9 cellular contexts compared by ENCODE assay signal in genomic region chr17:17724991-17725852, GRCh38. TPM values are rescaled to one million over a fixed set of nuclear protein-coding genes. Genes with fewer than 3 reads are reported as not detected.
DNase-seq lines count a peak whose midpoint lies in the region; ATAC-seq, FAIRE-seq and TF ChIP-seq lines count a peak whose summit lies in the region.
"Had no signal": no experiment of that assay in that cellular context is flagged by ENCODE, and none has a peak within 500 bp of the region (broad histone marks: within the 10 kb centered on the region; RNA-seq: fewer than 3 reads in every experiment).

No MANE protein-coding gene starts in this region.

- DNase-seq in activated naive CD4-positive, alpha-beta T cell treated with anti-CD3 and anti-CD28 coated beads for 36 hours: no peak
- DNase-seq in activated naive CD4-positive, alpha-beta T cell treated with Interleukin-2 at 50 U/mL for 16 hours: no peak
- no peak for DNase-seq in astrocyte (ENCODE audit: low read depth)
- no peak for DNase-seq in left lobe of liver (ENCODE audit: low spot score)
- DNase-seq in tibial artery: no peak
- DNase-seq in cerebellum (ENCODE audit: low spot score): no peak
- DNase-seq in putamen (ENCODE audit: low spot score): no peak
- DNase-seq in lower leg skin (ENCODE audit: low spot score in 2 of 2): no peak
- DNase-seq: DND-41 had no signal

- CTCF ChIA-PET in activated naive CD4-positive, alpha-beta T cell treated with anti-CD3 and anti-CD28 coated beads for 36 hours (lab: Charles Lee): interaction anchor here (0.5 to 1.2 kb wide), 2 partner anchors 15 to 75 kb away, joined by 4 read pairs; no protein-coding TSS in a partner anchor

- H4K20me1 ChIP-seq in astrocyte (ENCODE audit: insufficient read depth, low read length): peaks cover 83% of the 10 kb centered on the region

- H3K27me3 Mint-ChIP-seq in activated naive CD4-positive, alpha-beta T cell treated with anti-CD3 and anti-CD28 coated beads for 36 hours (ENCODE audit: low read depth): peaks cover 21% of the 10 kb centered on the region
- H3K27me3 Mint-ChIP-seq in astrocyte (ENCODE audit: low read depth, unreplicated experiment): no peaks in the 10 kb centered on the region

- H3K27ac ChIP-seq in astrocyte (ENCODE audit: low read depth, low read length): no peak overlapping the region
- H3K27ac ChIP-seq in tibial artery: peak overlapping the region in 1 of 2 donors; percentile 43

- intact Hi-C loops in activated naive CD4-positive, alpha-beta T cell treated with anti-CD3 and anti-CD28 coated beads for 36 hours (cut with micrococcal nuclease): loop anchor here (2.0 kb wide), 2 partner anchors 28 to 42 kb away; no protein-coding TSS in a partner anchor
- intact Hi-C loops in tibial artery (cut with DNase I; ENCODE audit: low total_unique reads) (loop anchor here (5.0 kb wide), 1 partner anchor 38 kb away; no protein-coding TSS in a partner anchor), lower leg skin (cut with DNase I; ENCODE audit: low total_unique reads) (loop anchor here (5.0 kb wide), 1 partner anchor 43 kb away; the partner anchor contains the start of gene RAI1)

- H3K4me1 Mint-ChIP-seq in activated naive CD4-positive, alpha-beta T cell treated with anti-CD3 and anti-CD28 coated beads for 36 hours (ENCODE audit: low read depth): peaks cover 37% of the 10 kb centered on the region
- peaks cover 38% of the 10 kb centered on the region for H3K4me1 Mint-ChIP-seq in astrocyte (ENCODE audit: low read depth, unreplicated experiment)

- TF ChIP-seq POLR2A in lower leg skin (IDR thresholded peaks at IDR 0.05): no peak

- H3K36me3 ChIP-seq in astrocyte (ENCODE audit: insufficient read depth, low read length) (no peaks in the 10 kb centered on the region), tibial artery (no peaks in the 10 kb centered on the region)

- WGBS in lower leg skin, 2 donors: 55 to 59% methylated on average over 36 to 37 of the region's 37 CpGs

- peak overlapping the region; percentile 7 for H2AFZ ChIP-seq in astrocyte (ENCODE audit: low read depth, low read length)

- no peak overlapping the region for H3K27ac Mint-ChIP-seq in activated naive CD4-positive, alpha-beta T cell treated with anti-CD3 and anti-CD28 coated beads for 36 hours
- peak overlapping the region; percentile 96 for H3K27ac Mint-ChIP-seq in astrocyte (ENCODE audit: unreplicated experiment)

- H3K4me1 ChIP-seq in astrocyte (ENCODE audit: insufficient read depth, low read length) (peaks cover 48% of the 10 kb centered on the region), tibial artery (peaks cover 0 to 41% (median 28%) of the 10 kb centered on the region in 4 donors)

- peak overlapping the region; percentile 98 for H3K4me2 ChIP-seq in astrocyte (ENCODE audit: low read length)

- peak overlapping the region; percentile 63 for H3K4me3 ChIP-seq in astrocyte (ENCODE audit: insufficient read depth, low read depth, low read length)
- peak overlapping the region; percentile 56 to 68 for H3K4me3 ChIP-seq in tibial artery
- H3K4me3 ChIP-seq in lower leg skin (ENCODE audit: low read depth, poor library complexity, severe bottlenecking): no peak overlapping the region

- H3K9me3 ChIP-seq in astrocyte (ENCODE audit: insufficient read depth, low read depth, low read length): no peaks in the 10 kb centered on the region
- no peaks in the 10 kb centered on the region for H3K9me3 ChIP-seq in tibial artery

- no peaks in the 10 kb centered on the region for H3K36me3 Mint-ChIP-seq in activated naive CD4-positive, alpha-beta T cell treated with anti-CD3 and anti-CD28 coated beads for 36 hours (ENCODE audit: low read depth)
- peaks cover 7% of the 10 kb centered on the region for H3K36me3 Mint-ChIP-seq in astrocyte (ENCODE audit: low read depth, unreplicated experiment)

- H3K4me3 Mint-ChIP-seq in activated naive CD4-positive, alpha-beta T cell treated with anti-CD3 and anti-CD28 coated beads for 36 hours: peak overlapping the region; percentile 54
- H3K4me3 Mint-ChIP-seq in astrocyte (ENCODE audit: unreplicated experiment): peak overlapping the region; percentile 95

- TF ChIP-seq CTCF in astrocyte (IDR thresholded peaks at IDR 0.05; ENCODE audit: insufficient read depth, low read depth, low read length) (no peak), tibial artery (IDR thresholded peaks at IDR 0.05) (no peak), lower leg skin (IDR thresholded peaks at IDR 0.05) (no peak)

- peak overlapping the region; percentile 77 for H3K9ac ChIP-seq in astrocyte (ENCODE audit: low read length)

- no peaks in the 10 kb centered on the region for H3K9me3 Mint-ChIP-seq in activated naive CD4-positive, alpha-beta T cell treated with anti-CD3 and anti-CD28 coated beads for 36 hours
- H3K9me3 Mint-ChIP-seq in astrocyte (ENCODE audit: unreplicated experiment): no peaks in the 10 kb centered on the region

- peaks cover 80% of the 10 kb centered on the region for H3K79me2 ChIP-seq in astrocyte (ENCODE audit: insufficient read depth, low read length)

- no peaks in the 10 kb centered on the region for H3K27me3 ChIP-seq in astrocyte (ENCODE audit: insufficient read depth, low read length)
- H3K27me3 ChIP-seq in tibial artery: no peaks in the 10 kb centered on the region

- no peak for FAIRE-seq in astrocyte (lab: Jason Lieb, UNC)

- ATAC-seq in left lobe of liver: peak; percentile 41

RNA-seq across cellular contexts. Expression of gene RAI1, which starts 44.0 kb away (rescaled TPM):
- 10 to 100 TPM in 1 of 2 experiments, 1 to 10 TPM in 1; 9.2 to 12.0 TPM for total RNA-seq in activated naive CD4-positive, alpha-beta T cell treated with anti-CD3 and anti-CD28 coated beads for 36 hours
- 39.1 and 39.8 TPM in 2 replicates for total RNA-seq in astrocyte
- 7.8 TPM for total RNA-seq in left lobe of liver
- total RNA-seq in cerebellum: 23.0 TPM
- 10 to 100 TPM; 19.4 to 38.2 (median 35.3) TPM for total RNA-seq in lower leg skin
